ENCODE assay signal across 8 cellular contexts in genomic region chr14:21455592-21455911, GRCh38. TPM values are rescaled to one million over a fixed set of nuclear protein-coding genes. Genes with fewer than 3 reads are reported as not detected.
A peak's percentile ranks its signal among the peaks of the same experiment; 100 is the strongest.
DNase-seq lines count a peak whose midpoint lies in the region; ATAC-seq and TF ChIP-seq lines count a peak whose summit lies in the region.

No MANE protein-coding gene starts in this region.

- ATAC-seq in GM18505 (IDR thresholded peaks at IDR 0.05; ENCODE audit: unreplicated experiment) (peak; percentile 20), HG02798 (IDR thresholded peaks at IDR 0.05; ENCODE audit: poor library complexity, unreplicated experiment) (peak; percentile 21), activated B cell treated with CpG ODN at 0.5 μM for 24 hours (ENCODE audit: low read depth) (peak; percentile 5), heart right ventricle (peak in 7 of 8 donors; percentile 7 to 66 (median 29))

- peaks cover 6 to 36% (median 25%) of the 10 kb centered on the region in 9 donors for H3K4me1 ChIP-seq in heart right ventricle

- no peaks in the 10 kb centered on the region for H3K27me3 Mint-ChIP-seq in activated B cell treated with CpG ODN at 0.5 μM for 24 hours

- H3K27ac ChIP-seq in heart right ventricle = peak overlapping the region; percentile 30 to 97 (median 94)

- H3K4me3 ChIP-seq in heart right ventricle (peak overlapping the region; percentile 77 to 93 (median 87)), skeletal muscle cell (ENCODE audit: low read depth, low read length) (peak overlapping the region; percentile 92)

- DNase-seq in activated B cell treated with CpG ODN at 0.5 μM for 24 hours (no peak), heart right ventricle (no peak), skeletal muscle cell (ENCODE audit: low read depth) (no peak), ecto neural progenitor cell (ENCODE audit: low spot score) (no peak), KG1 (lab: John Stamatoyannopoulos, UW) (no peak)
- DNase-seq in stimulated activated CD4-positive, alpha-beta T cell treated with anti-CD3 and anti-CD28 coated beads, Interleukin-4, amount 100 ng/mL, for 1 hour = no peak

- WGBS in heart right ventricle, 2 donors = 0 to 1% methylated on average over 17 of the region's 17 CpGs

- H3K9me3 Mint-ChIP-seq in activated B cell treated with CpG ODN at 0.5 μM for 24 hours = no peaks in the 10 kb centered on the region

- H3K4me1 Mint-ChIP-seq in activated B cell treated with CpG ODN at 0.5 μM for 24 hours = peaks cover 36% of the 10 kb centered on the region

- CTCF ChIA-PET in activated B cell treated with CpG ODN at 0.5 μM for 24 hours (lab: Charles Lee) = interaction anchor here (0.8 to 2.3 kb wide), 5 partner anchors 19 to 56 kb away, joined by 3 to 23 read pairs (median 4); partner anchors contain the start of gene METTL3

- no peaks in the 10 kb centered on the region for H3K9me3 ChIP-seq in heart right ventricle

- POLR2A ChIA-PET in activated B cell treated with CpG ODN at 0.5 μM for 24 hours (lab: Charles Lee) = interaction anchor here (0.8 to 6.3 kb wide), 11 partner anchors 9 to 211 kb away, joined by 3 to 139 read pairs (median 6); partner anchors contain the start of genes METTL3, RAB2B, SUPT16H and TOX4

- peak overlapping the region; percentile 99 for H3K27ac Mint-ChIP-seq in activated B cell treated with CpG ODN at 0.5 μM for 24 hours

- H3K4me3 Mint-ChIP-seq in activated B cell treated with CpG ODN at 0.5 μM for 24 hours = peak overlapping the region; percentile 98

- H3K27me3 ChIP-seq in heart right ventricle = no peaks in the 10 kb centered on the region

- peaks cover 36% of the 10 kb centered on the region for H3K36me3 Mint-ChIP-seq in activated B cell treated with CpG ODN at 0.5 μM for 24 hours (ENCODE audit: low read depth)

- intact Hi-C loops in activated B cell treated with CpG ODN at 0.5 μM for 24 hours (cut with micrococcal nuclease) (loop anchor here (10.0 kb wide), 1 partner anchor 1001 kb away; the partner anchor contains the start of genes APEX1 and OSGEP), heart right ventricle (cut with DNase I) (loop anchor here in 5 of 10 donors (2.0 to 10.0 kb wide), 4 partner anchors 19 to 102 kb away; partner anchors contain the start of gene SUPT16H (in 1 of the 5))

- no peak for TF ChIP-seq CTCF in activated B cell treated with CpG ODN at 0.5 μM for 24 hours (IDR thresholded peaks at IDR 0.05)
- no peak for TF ChIP-seq CTCF in heart right ventricle (IDR thresholded peaks at IDR 0.05)

- peaks cover 0 to 27% (median 4%) of the 10 kb centered on the region in 9 donors for H3K36me3 ChIP-seq in heart right ventricle

- no peak for TF ChIP-seq POLR2A in GM18505 (IDR thresholded peaks at IDR 0.05; ENCODE audit: borderline replicate concordance, extremely low read depth, insufficient read depth, insufficient read length)

RNA-seq across cellular contexts. Expression of gene CHD8, which starts 0.4 kb away (rescaled TPM):
- total RNA-seq in activated B cell treated with CpG ODN at 0.5 μM for 24 hours (113 and 133 TPM in 2 replicates), heart right ventricle (10 to 100 TPM; 31.1 to 47.5 (median 40.1) TPM)
- 10 to 100 TPM; 19.4 to 27.7 TPM for polyA plus RNA-seq in heart right ventricle

RNA-seq across cellular contexts. Expression of gene RAB2B, which starts 21.2 kb away (rescaled TPM):
- 25.0 and 27.5 TPM in 2 replicates for total RNA-seq in activated B cell treated with CpG ODN at 0.5 μM for 24 hours
- total RNA-seq in heart right ventricle = 10 to 100 TPM; 14.8 to 25.8 (median 18.4) TPM
- polyA plus RNA-seq in heart right ventricle = 10 to 100 TPM in 1 of 2 donors, 1 to 10 TPM in 1; 7.1 to 11.0 TPM

RNA-seq across cellular contexts. Expression of gene TOX4, which starts 21.4 kb away (rescaled TPM):
- 77.2 and 81.4 TPM in 2 replicates for total RNA-seq in activated B cell treated with CpG ODN at 0.5 μM for 24 hours
- 100 to 1,000 TPM in 2 of 10 donors, 10 to 100 TPM in 8; 74.4 to 104 (median 94.3) TPM for total RNA-seq in heart right ventricle
- 10 to 100 TPM; 14.9 to 33.0 TPM for polyA plus RNA-seq in heart right ventricle

RNA-seq across cellular contexts. Expression of gene METTL3, which starts 55.6 kb away (rescaled TPM):
- 81.9 and 94.5 TPM in 2 replicates for total RNA-seq in activated B cell treated with CpG ODN at 0.5 μM for 24 hours
- 10 to 100 TPM; 21.0 to 30.3 (median 24.0) TPM for total RNA-seq in heart right ventricle
- 10 to 100 TPM; 22.9 to 46.7 TPM for polyA plus RNA-seq in heart right ventricle
